7 cellular contexts compared by ENCODE assay signal in genomic region chr11:123054301-123055065, GRCh38. TPM values are rescaled to one million over a fixed set of nuclear protein-coding genes. Genes with fewer than 3 reads are reported as not detected.
DNase-seq lines count a peak whose midpoint lies in the region; ATAC-seq, FAIRE-seq and TF ChIP-seq lines count a peak whose summit lies in the region.

No MANE protein-coding gene starts in this region.

- 26 to 27% methylated on average over 11 of the region's 11 CpGs for WGBS in heart right ventricle, 2 donors
- 9 to 25% methylated on average over 11 of the region's 11 CpGs for WGBS in sigmoid colon, 2 donors

- H3K27ac Mint-ChIP-seq in activated naive CD8-positive, alpha-beta T cell, result peak overlapping the region; percentile 84

- no peaks in the 10 kb centered on the region for H3K9me3 ChIP-seq in heart right ventricle
- H3K9me3 ChIP-seq in sigmoid colon, result no peaks in the 10 kb centered on the region

- TF ChIP-seq POLR2A in sigmoid colon (IDR thresholded peaks at IDR 0.05), result no peak

- H3K4me3 ChIP-seq in heart right ventricle (no peak overlapping the region), sigmoid colon (no peak overlapping the region)

- H3K9me3 Mint-ChIP-seq in activated naive CD8-positive, alpha-beta T cell (ENCODE audit: low read depth), result no peaks in the 10 kb centered on the region

- ATAC-seq in GM21515 (IDR thresholded peaks at IDR 0.05; ENCODE audit: unreplicated experiment) (peak; percentile 74), heart right ventricle (peak; percentile 71 to 93 (median 88))

- peak overlapping the region; percentile 8 for H3K4me3 Mint-ChIP-seq in activated naive CD8-positive, alpha-beta T cell

- H3K36me3 ChIP-seq in heart right ventricle (peaks cover 0 to 76% (median 50%) of the 10 kb centered on the region in 9 donors), sigmoid colon (peaks cover 33 to 68% (median 37%) of the 10 kb centered on the region in 4 donors)

- peaks cover 49% of the 10 kb centered on the region for H3K4me1 Mint-ChIP-seq in activated naive CD8-positive, alpha-beta T cell (ENCODE audit: low read depth)

- TF ChIP-seq CTCF in heart right ventricle (IDR thresholded peaks at IDR 0.05) (peak; percentile 58 to 82 (median 75)), sigmoid colon (IDR thresholded peaks at IDR 0.05) (peak in 3 of 4 experiments; percentile 48 to 71 (median 63))

- no peak for FAIRE-seq in HTR-8/SVneo (lab: Jason Lieb, UNC)

- no peaks in the 10 kb centered on the region for H3K27me3 Mint-ChIP-seq in activated naive CD8-positive, alpha-beta T cell

- H3K27me3 ChIP-seq in heart right ventricle (no peaks in the 10 kb centered on the region), sigmoid colon (no peaks in the 10 kb centered on the region)

- DNase-seq in GM04503 (ENCODE audit: low read depth) (peak; percentile 21), HTR-8/SVneo (ENCODE audit: insufficient read length, low spot score) (peak; percentile 78), NCI-H774 (lab: John Stamatoyannopoulos, UW) (peak; percentile 82), heart right ventricle (peak in 1 of 2 donors; percentile 40), sigmoid colon (no peak)

- peak overlapping the region in 1 of 10 donors; percentile 3 for H3K27ac ChIP-seq in heart right ventricle
- H3K27ac ChIP-seq in sigmoid colon, result peak overlapping the region in 2 of 4 donors; percentile 4 to 28

- intact Hi-C loops in heart right ventricle (cut with DNase I), result loop anchor here in 6 of 10 donors (1.0 to 10.0 kb wide), 3 partner anchors 140 to 191 kb away; no protein-coding TSS in a partner anchor
- intact Hi-C loops in sigmoid colon (cut with DNase I), result loop anchor here (5.0 to 10.0 kb wide), 2 partner anchors 140 to 192 kb away; no protein-coding TSS in a partner anchor

- TF ChIP-seq EP300 in sigmoid colon (IDR thresholded peaks at IDR 0.05), result no peak

- peaks cover 23 to 59% (median 48%) of the 10 kb centered on the region in 9 donors for H3K4me1 ChIP-seq in heart right ventricle
- H3K4me1 ChIP-seq in sigmoid colon, result peaks cover 0 to 36% (median 26%) of the 10 kb centered on the region in 4 donors

- peaks cover 33% of the 10 kb centered on the region for H3K36me3 Mint-ChIP-seq in activated naive CD8-positive, alpha-beta T cell

RNA-seq across cellular contexts. Expression of gene HSPA8, which starts 7.5 kb away (rescaled TPM):
- total RNA-seq in heart right ventricle (1,000 to 10,000 TPM in 7 of 10 donors, 100 to 1,000 TPM in 3; 700 to 1,440 (median 1,139) TPM), sigmoid colon (100 to 1,000 TPM; 576 to 731 (median 702) TPM)
- polyA plus RNA-seq in heart right ventricle (100 to 1,000 TPM in 1 of 2 donors, 10 to 100 TPM in 1; 52.9 to 860 TPM), sigmoid colon (100 to 1,000 TPM; 300 to 563 (median 354) TPM)
